14 cellular contexts compared by ENCODE assay signal in the genomic region with DNA sequence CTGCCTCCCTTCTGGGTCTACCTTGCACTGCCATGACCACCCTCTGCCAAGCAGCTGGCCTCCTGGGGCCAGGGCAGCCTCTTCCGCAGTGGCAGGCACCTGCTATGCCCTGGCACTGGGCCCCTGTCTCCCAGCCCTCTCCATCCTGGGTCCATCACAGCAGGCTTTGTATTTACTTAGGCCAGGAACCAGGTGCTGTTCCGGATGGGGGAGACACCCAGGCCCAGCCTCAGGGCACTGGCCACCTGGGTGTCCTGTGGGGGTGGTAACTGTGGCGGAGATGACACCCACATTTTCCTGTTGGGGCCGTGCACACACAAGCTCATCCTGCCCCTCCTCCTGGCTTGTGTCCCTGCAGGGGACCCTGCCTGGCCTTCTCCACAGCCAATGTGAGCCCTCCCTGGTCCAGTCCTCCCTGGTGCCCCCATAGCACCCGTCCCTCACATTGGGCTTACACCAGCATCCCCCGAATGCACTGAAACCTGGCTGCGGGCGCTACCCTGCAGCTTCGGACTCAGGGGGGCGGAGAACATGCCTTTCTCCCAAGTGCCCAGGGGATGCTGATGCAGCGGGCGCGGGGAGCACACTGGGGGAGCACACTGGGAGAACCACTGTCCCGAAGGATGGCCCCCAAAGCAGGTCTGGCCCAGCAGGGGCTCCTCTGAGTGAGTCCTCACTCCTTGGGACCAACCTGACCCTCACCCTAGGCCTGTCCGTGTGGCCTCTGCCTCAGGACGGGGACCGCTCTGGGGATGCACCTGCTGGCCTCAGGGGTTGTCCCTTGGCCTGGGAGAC. TPM values are rescaled to one million over a fixed set of nuclear protein-coding genes. Genes with fewer than 3 reads are reported as not detected.
"Had no signal": no experiment of that assay in that cellular context is flagged by ENCODE, and none has a peak within 500 bp of the region (broad histone marks: within the 10 kb centered on the region; RNA-seq: fewer than 3 reads in every experiment).

No MANE protein-coding gene starts in this region.

- H3K4me1 Mint-ChIP-seq: activated CD4-positive, alpha-beta T cell treated with anti-CD3 and anti-CD28 coated beads for 36 hours; immature natural killer cell; stimulated activated effector memory CD8-positive, alpha-beta T cell treated with anti-CD3 and anti-CD28 coated beads, Interleukin-12 subunit alpha, Interleukin-12 subunit beta, amount 100 ng/mL, for 72 hours had no signal

- H3K27me3 Mint-ChIP-seq: activated CD4-positive, alpha-beta T cell treated with anti-CD3 and anti-CD28 coated beads for 36 hours; activated CD8-positive, alpha-beta T cell treated with anti-CD3 and anti-CD28 coated beads for 36 hours had no signal

- H3K27ac Mint-ChIP-seq: activated CD4-positive, alpha-beta T cell treated with anti-CD3 and anti-CD28 coated beads for 36 hours; activated CD8-positive, alpha-beta T cell treated with anti-CD3 and anti-CD28 coated beads for 36 hours; immature natural killer cell; progenitor cell of endocrine pancreas; stimulated activated effector memory CD8-positive, alpha-beta T cell treated with anti-CD3 and anti-CD28 coated beads, Interleukin-12 subunit alpha, Interleukin-12 subunit beta, amount 100 ng/mL, for 72 hours had no signal

- DNase-seq: activated CD4-positive, alpha-beta T cell treated with anti-CD3 and anti-CD28 coated beads for 36 hours; activated CD8-positive, alpha-beta memory T cell treated with anti-CD3 and anti-CD28 coated beads, Interleukin-2, amount 50 U/mL, for 4 hours; activated CD8-positive, alpha-beta T cell treated with anti-CD3 and anti-CD28 coated beads for 36 hours; dorsolateral prefrontal cortex; immature natural killer cell; left cardiac atrium; naive thymus-derived CD8-positive, alpha-beta T cell; substantia nigra; transverse colon had no signal

- H3K9me3 Mint-ChIP-seq: immature natural killer cell had no signal

- H3K36me3 Mint-ChIP-seq: immature natural killer cell; naive thymus-derived CD8-positive, alpha-beta T cell; stimulated activated effector memory CD8-positive, alpha-beta T cell treated with anti-CD3 and anti-CD28 coated beads, Interleukin-12 subunit alpha, Interleukin-12 subunit beta, amount 100 ng/mL, for 72 hours had no signal

- H3K4me3 Mint-ChIP-seq: activated CD4-positive, alpha-beta T cell treated with anti-CD3 and anti-CD28 coated beads for 36 hours; activated CD8-positive, alpha-beta T cell treated with anti-CD3 and anti-CD28 coated beads for 36 hours; immature natural killer cell; naive thymus-derived CD8-positive, alpha-beta T cell; stimulated activated effector memory CD8-positive, alpha-beta T cell treated with anti-CD3 and anti-CD28 coated beads, Interleukin-12 subunit alpha, Interleukin-12 subunit beta, amount 100 ng/mL, for 72 hours had no signal

RNA-seq across cellular contexts. Expression of a gene that starts 17.9 kb away (rescaled TPM):
- total RNA-seq: activated CD4-positive, alpha-beta T cell treated with anti-CD3 and anti-CD28 coated beads for 36 hours; activated CD8-positive, alpha-beta T cell treated with anti-CD3 and anti-CD28 coated beads for 36 hours; astrocyte; glomerular endothelial cell; mononuclear cell; naive thymus-derived CD8-positive, alpha-beta T cell; progenitor cell of endocrine pancreas had no signal

RNA-seq across cellular contexts. Expression of a gene that starts 44.9 kb away (rescaled TPM):
- total RNA-seq: activated CD4-positive, alpha-beta T cell treated with anti-CD3 and anti-CD28 coated beads for 36 hours; activated CD8-positive, alpha-beta T cell treated with anti-CD3 and anti-CD28 coated beads for 36 hours; astrocyte; glomerular endothelial cell; left cardiac atrium; naive thymus-derived CD8-positive, alpha-beta T cell; progenitor cell of endocrine pancreas; transverse colon had no signal

RNA-seq across cellular contexts. Expression of a gene that starts 56.8 kb away (rescaled TPM):
- total RNA-seq: glomerular endothelial cell had no signal
